In the genomic region with DNA sequence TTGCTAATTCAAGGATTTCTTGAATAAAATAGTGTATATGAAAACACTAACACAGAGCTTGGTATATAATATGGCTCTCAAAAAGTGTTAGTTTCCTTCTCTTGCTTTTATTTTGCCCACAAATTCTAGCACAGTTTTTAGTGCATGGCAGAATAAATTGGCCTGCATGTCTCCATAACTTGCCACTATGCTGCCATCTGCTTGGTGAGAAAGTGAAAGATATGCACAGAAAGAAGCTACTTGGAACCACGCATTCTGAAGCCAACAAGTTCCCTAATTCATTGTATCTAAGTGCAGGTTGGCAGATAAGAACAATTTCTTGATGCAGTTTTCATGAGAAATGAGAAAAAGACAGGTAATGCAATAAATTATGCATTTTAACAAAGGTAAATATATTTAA, we compare ENCODE assay signal across 18 cellular contexts.
"Had no signal": no experiment of that assay in that cellular context is flagged by ENCODE, and none has a peak within 500 bp of the region (broad histone marks: within the 10 kb centered on the region; RNA-seq: fewer than 3 reads in every experiment).

No MANE protein-coding gene starts in this region.

- H3K36me3 Mint-ChIP-seq: mesothelial cell of epicardium had no signal

- H3K9me3 Mint-ChIP-seq: activated B cell treated with CpG ODN at 0.5 μM for 24 hours; activated CD4-positive, alpha-beta memory T cell treated with anti-CD3 and anti-CD28 coated beads, Interleukin-2, amount 10 ng/mL, durations not matched to agents 7 days and 5 days; activated T-helper 2 cell treated with anti-CD3 and anti-CD28 coated beads, Interferon-gamma antibody, Interleukin-2, Interleukin-4, amounts not matched to agents 10 μg/mL and 5 μg/mL and 100 μg/mL, durations not matched to agents 14 hours and 24 hours and 36 hours; mesothelial cell of epicardium; nephron progenitor cell had no signal

- DNase-seq: activated B cell treated with CpG ODN at 0.5 μM for 24 hours; activated CD4-positive, alpha-beta memory T cell treated with anti-CD3 and anti-CD28 coated beads, Interleukin-2, amount 10 ng/mL, durations not matched to agents 7 days and 5 days; activated CD4-positive, alpha-beta T cell treated with anti-CD3 and anti-CD28 coated beads for 4 hours; activated naive CD4-positive, alpha-beta T cell treated with anti-CD3 and anti-CD28 coated beads for 36 hours; activated T-cell treated with anti-CD3 and anti-CD28 coated beads, Interleukin-2, amount 50 U/mL, for 1 hour; body of pancreas; colonic mucosa; erythroblast; foreskin melanocyte; hypothalamus; lower lobe of right lung; nephron progenitor cell; nucleus accumbens; right cardiac atrium; stimulated activated naive CD8-positive, alpha-beta T cell treated with anti-CD3 and anti-CD28 coated beads, Interleukin-15, Interleukin-2, amounts not matched to agents 100 U/mL and 50 U/mL, for 24 hours; T-helper 2 cell had no signal

- H3K4me1 Mint-ChIP-seq: activated B cell treated with CpG ODN at 0.5 μM for 24 hours; activated CD4-positive, alpha-beta memory T cell treated with anti-CD3 and anti-CD28 coated beads, Interleukin-2, amount 10 ng/mL, durations not matched to agents 7 days and 5 days; mesothelial cell of epicardium; nephron progenitor cell had no signal

- H3K27ac Mint-ChIP-seq: activated B cell treated with CpG ODN at 0.5 μM for 24 hours; activated CD4-positive, alpha-beta memory T cell treated with anti-CD3 and anti-CD28 coated beads, Interleukin-2, amount 10 ng/mL, durations not matched to agents 7 days and 5 days; activated naive CD4-positive, alpha-beta T cell treated with anti-CD3 and anti-CD28 coated beads for 36 hours; activated T-helper 2 cell treated with anti-CD3 and anti-CD28 coated beads, Interferon-gamma antibody, Interleukin-2, Interleukin-4, amounts not matched to agents 10 μg/mL and 5 μg/mL and 100 μg/mL, durations not matched to agents 14 hours and 24 hours and 36 hours; mesothelial cell of epicardium; nephron progenitor cell had no signal

- H3K27me3 Mint-ChIP-seq: activated B cell treated with CpG ODN at 0.5 μM for 24 hours; activated CD4-positive, alpha-beta memory T cell treated with anti-CD3 and anti-CD28 coated beads, Interleukin-2, amount 10 ng/mL, durations not matched to agents 7 days and 5 days had no signal

- H3K4me3 Mint-ChIP-seq: activated B cell treated with CpG ODN at 0.5 μM for 24 hours; activated CD4-positive, alpha-beta memory T cell treated with anti-CD3 and anti-CD28 coated beads, Interleukin-2, amount 10 ng/mL, durations not matched to agents 7 days and 5 days; activated naive CD4-positive, alpha-beta T cell treated with anti-CD3 and anti-CD28 coated beads for 36 hours; mesothelial cell of epicardium; nephron progenitor cell had no signal
